ENCODE assay signal across 2 cellular contexts in the genomic region with DNA sequence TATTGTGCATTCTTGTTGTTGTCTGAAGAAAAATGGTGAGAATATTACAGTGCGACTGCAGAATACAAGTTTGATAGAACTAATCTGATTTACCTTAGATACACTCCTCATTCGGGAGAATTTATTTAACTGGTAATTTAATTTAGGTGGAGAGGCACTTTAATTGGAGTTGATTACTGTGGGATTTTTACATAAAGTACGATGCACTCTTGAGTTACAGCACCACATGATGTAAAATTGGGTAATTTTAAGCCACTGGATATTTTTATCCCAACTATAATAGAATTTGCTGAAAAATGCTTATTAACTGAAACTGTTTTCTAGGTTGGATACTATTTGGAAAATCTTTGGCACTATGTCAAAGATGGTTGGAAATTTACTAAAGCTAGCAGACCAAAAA.
TF ChIP-seq lines count a peak whose summit lies in the region.

No MANE protein-coding gene starts in this region.

TF ChIP-seq in SK-N-SH treated with all-trans-retinoic acid at 6 μM for 48 hours, 23 proteins besides CTCF, POLR2A, EP300 and RAD21 (continued from another document):
- TF ChIP-seq SNAI2 (CRISPR knock-in tag; IDR thresholded peaks at IDR 0.05) (0 out of 2 replicates have a peak, but pooled peaks have one; percentile 60), TCF4 (CRISPR knock-in tag; IDR thresholded peaks at IDR 0.05; ENCODE audit: borderline replicate concordance) (peak; percentile 43; the same call in 1 of the 2 replicates), ZC3H10 (CRISPR knock-in tag; IDR thresholded peaks at IDR 0.05) (peak; percentile 80; the same call in 1 of the 2 replicates), RARB (CRISPR knock-in tag; IDR thresholded peaks at IDR 0.05) (no peak), PPARA (CRISPR knock-in tag; IDR thresholded peaks at IDR 0.05; ENCODE audit: borderline replicate concordance) (no peak)
- TF ChIP-seq, protein P1, sequence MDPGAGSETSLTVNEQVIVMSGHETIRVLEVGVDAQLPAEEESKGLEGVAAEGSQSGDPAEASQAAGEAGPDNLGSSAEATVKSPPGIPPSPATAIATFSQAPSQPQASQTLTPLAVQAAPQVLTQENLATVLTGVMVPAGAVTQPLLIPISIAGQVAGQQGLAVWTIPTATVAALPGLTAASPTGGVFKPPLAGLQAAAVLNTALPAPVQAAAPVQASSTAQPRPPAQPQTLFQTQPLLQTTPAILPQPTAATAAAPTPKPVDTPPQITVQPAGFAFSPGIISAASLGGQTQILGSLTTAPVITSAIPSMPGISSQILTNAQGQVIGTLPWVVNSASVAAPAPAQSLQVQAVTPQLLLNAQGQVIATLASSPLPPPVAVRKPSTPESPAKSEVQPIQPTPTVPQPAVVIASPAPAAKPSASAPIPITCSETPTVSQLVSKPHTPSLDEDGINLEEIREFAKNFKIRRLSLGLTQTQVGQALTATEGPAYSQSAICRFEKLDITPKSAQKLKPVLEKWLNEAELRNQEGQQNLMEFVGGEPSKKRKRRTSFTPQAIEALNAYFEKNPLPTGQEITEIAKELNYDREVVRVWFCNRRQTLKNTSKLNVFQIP (CRISPR knock-in tag; IDR thresholded peaks at IDR 0.05; ENCODE audit: borderline replicate concordance, low read depth): no peak
- TF ChIP-seq, protein P2, sequence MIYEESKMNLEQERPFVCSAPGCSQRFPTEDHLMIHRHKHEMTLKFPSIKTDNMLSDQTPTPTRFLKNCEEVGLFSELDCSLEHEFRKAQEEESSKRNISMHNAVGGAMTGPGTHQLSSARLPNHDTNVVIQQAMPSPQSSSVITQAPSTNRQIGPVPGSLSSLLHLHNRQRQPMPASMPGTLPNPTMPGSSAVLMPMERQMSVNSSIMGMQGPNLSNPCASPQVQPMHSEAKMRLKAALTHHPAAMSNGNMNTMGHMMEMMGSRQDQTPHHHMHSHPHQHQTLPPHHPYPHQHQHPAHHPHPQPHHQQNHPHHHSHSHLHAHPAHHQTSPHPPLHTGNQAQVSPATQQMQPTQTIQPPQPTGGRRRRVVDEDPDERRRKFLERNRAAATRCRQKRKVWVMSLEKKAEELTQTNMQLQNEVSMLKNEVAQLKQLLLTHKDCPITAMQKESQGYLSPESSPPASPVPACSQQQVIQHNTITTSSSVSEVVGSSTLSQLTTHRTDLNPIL (CRISPR knock-in tag; IDR thresholded peaks at IDR 0.05; ENCODE audit: low read depth): peak; percentile 87
- TF ChIP-seq, protein P3, sequence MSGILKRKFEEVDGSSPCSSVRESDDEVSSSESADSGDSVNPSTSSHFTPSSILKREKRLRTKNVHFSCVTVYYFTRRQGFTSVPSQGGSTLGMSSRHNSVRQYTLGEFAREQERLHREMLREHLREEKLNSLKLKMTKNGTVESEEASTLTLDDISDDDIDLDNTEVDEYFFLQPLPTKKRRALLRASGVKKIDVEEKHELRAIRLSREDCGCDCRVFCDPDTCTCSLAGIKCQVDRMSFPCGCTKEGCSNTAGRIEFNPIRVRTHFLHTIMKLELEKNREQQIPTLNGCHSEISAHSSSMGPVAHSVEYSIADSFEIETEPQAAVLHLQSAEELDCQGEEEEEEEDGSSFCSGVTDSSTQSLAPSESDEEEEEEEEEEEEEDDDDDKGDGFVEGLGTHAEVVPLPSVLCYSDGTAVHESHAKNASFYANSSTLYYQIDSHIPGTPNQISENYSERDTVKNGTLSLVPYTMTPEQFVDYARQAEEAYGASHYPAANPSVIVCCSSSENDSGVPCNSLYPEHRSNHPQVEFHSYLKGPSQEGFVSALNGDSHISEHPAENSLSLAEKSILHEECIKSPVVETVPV (CRISPR knock-in tag; IDR thresholded peaks at IDR 0.05): peak; percentile 91

TF ChIP-seq in SK-N-SH, 30 proteins besides CTCF, POLR2A, EP300 and RAD21 (continued from another document):
- TF ChIP-seq, protein P4, sequence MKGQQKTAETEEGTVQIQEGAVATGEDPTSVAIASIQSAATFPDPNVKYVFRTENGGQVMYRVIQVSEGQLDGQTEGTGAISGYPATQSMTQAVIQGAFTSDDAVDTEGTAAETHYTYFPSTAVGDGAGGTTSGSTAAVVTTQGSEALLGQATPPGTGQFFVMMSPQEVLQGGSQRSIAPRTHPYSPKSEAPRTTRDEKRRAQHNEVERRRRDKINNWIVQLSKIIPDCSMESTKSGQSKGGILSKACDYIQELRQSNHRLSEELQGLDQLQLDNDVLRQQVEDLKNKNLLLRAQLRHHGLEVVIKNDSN (IDR thresholded peaks at IDR 0.05; ENCODE audit: borderline replicate concordance, low read depth): no peak
- TF ChIP-seq FOXM1 (IDR thresholded peaks at IDR 0.05; ENCODE audit: low read depth) (no peak), NFIC (IDR thresholded peaks at IDR 0.05; ENCODE audit: borderline replicate concordance) (no peak), JUND (IDR thresholded peaks at IDR 0.05) (no peak), EZH2phosphoT487 (IDR thresholded peaks at IDR 0.05; ENCODE audit: borderline replicate concordance, low read depth) (no peak), GABPA (IDR thresholded peaks at IDR 0.05; ENCODE audit: low read depth) (no peak), YY1 (IDR thresholded peaks at IDR 0.05; ENCODE audit: low read depth) (no peak), RXRA (IDR thresholded peaks at IDR 0.05; ENCODE audit: borderline replicate concordance, low read depth) (no peak), MXI1 (IDR thresholded peaks at IDR 0.05; ENCODE audit: low read depth, low read length) (no peak), CHD2 (IDR thresholded peaks at IDR 0.05; ENCODE audit: low read length, partially characterized antibody) (no peak), GATA2 (CRISPR knock-in tag; IDR thresholded peaks at IDR 0.05) (no peak), RCOR1 (IDR thresholded peaks at IDR 0.05; ENCODE audit: low read length) (no peak), RFX5 (IDR thresholded peaks at IDR 0.05; ENCODE audit: low read length) (no peak), NRF1 (IDR thresholded peaks at IDR 0.05; ENCODE audit: low read depth, low read length) (no peak)
- TF ChIP-seq, protein P5, sequence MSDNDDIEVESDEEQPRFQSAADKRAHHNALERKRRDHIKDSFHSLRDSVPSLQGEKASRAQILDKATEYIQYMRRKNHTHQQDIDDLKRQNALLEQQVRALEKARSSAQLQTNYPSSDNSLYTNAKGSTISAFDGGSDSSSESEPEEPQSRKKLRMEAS (IDR thresholded peaks at IDR 0.05; ENCODE audit: low read depth): no peak
